Comparison of ENCODE assay signal across 12 cellular contexts in genomic region chr9:38020251-38021076, GRCh38. TPM values are rescaled to one million over a fixed set of nuclear protein-coding genes. Genes with fewer than 3 reads are reported as not detected.
DNase-seq lines count a peak whose midpoint lies in the region; ATAC-seq and TF ChIP-seq lines count a peak whose summit lies in the region.
"Had no signal": no experiment of that assay in that cellular context is flagged by ENCODE, and none has a peak within 500 bp of the region (broad histone marks: within the 10 kb centered on the region; RNA-seq: fewer than 3 reads in every experiment).

No MANE protein-coding gene starts in this region.

- CTCF ChIA-PET in PC-9 (lab: Charles Lee), result no interaction called here

- H3K4me1 ChIP-seq in cardiac muscle cell (ENCODE audit: low read depth) (peaks cover 71% of the 10 kb centered on the region), PC-9 (replicated peaks; ENCODE audit: insufficient read depth) (peaks cover 95% of the 10 kb centered on the region), thoracic aorta (ENCODE audit: control insufficient read depth in 1 of 2, low read depth in 2 of 2) (peaks cover 64 to 89% of the 10 kb centered on the region in 2 donors)

- DNase-seq in cardiac muscle cell (ENCODE audit: low read depth in 1 of 2, low spot score in 1 of 2) (peak in 1 of 2 donors; percentile 38), cardiac septum (ENCODE audit: low spot score) (no peak), PC-9 (peak in 1 of 2 experiments; percentile 71), fibroblast of villous mesenchyme (ENCODE audit: low read depth) (peak; percentile 61), thoracic aorta (ENCODE audit: low spot score) (no peak), HuH-7.5 (ENCODE audit: low spot score) (no peak)
- DNase-seq: NCI-H1092; nephron progenitor cell; stimulated activated naive CD8-positive, alpha-beta T cell treated with anti-CD3 and anti-CD28 coated beads, Interleukin-15, Interleukin-2, amounts not matched to agents 100 U/mL and 50 U/mL, for 24 hours had no signal

- H3K27me3 ChIP-seq in cardiac muscle cell, result no peaks in the 10 kb centered on the region
- H3K27me3 ChIP-seq in PC-9 (ENCODE audit: insufficient read depth, low read depth), result no peaks in the 10 kb centered on the region
- no peaks in the 10 kb centered on the region for H3K27me3 ChIP-seq in thoracic aorta (replicated peaks; ENCODE audit: insufficient read depth)

- no peak for TF ChIP-seq CTCF in cardiac muscle cell (IDR thresholded peaks at IDR 0.05; ENCODE audit: low read depth, low read length)
- no peak for TF ChIP-seq CTCF in PC-9 (conservative IDR thresholded peaks at IDR 0.05)
- no peak for TF ChIP-seq CTCF in fibroblast of villous mesenchyme (IDR thresholded peaks at IDR 0.05; ENCODE audit: insufficient read depth, low read depth, low read length)
- TF ChIP-seq CTCF in thoracic aorta (IDR thresholded peaks at IDR 0.05), result no peak

- H3K36me3 ChIP-seq in cardiac muscle cell (no peaks in the 10 kb centered on the region), PC-9 (ENCODE audit: low read depth) (no peaks in the 10 kb centered on the region), thoracic aorta (no peaks in the 10 kb centered on the region)

- POLR2A ChIA-PET in PC-9 (lab: Charles Lee; ENCODE audit: unreplicated experiment), result interaction anchor here (1.2 kb wide), 1 partner anchor 27 kb away, joined by 6 read pairs; no protein-coding TSS in a partner anchor

- peaks cover 92% of the 10 kb centered on the region for H3K79me2 ChIP-seq in PC-9 (ENCODE audit: low read depth)

- no peak overlapping the region for H2AFZ ChIP-seq in PC-9

- peak overlapping the region; percentile 72 for H3K4me2 ChIP-seq in PC-9

- H3K9me2 ChIP-seq in PC-9 (ENCODE audit: insufficient read depth), result no peaks in the 10 kb centered on the region

- intact Hi-C loops in cardiac septum (cut with DNase I), result no loop called here
- intact Hi-C loops in PC-9 (cut with micrococcal nuclease; ENCODE audit: unreplicated experiment), result no loop called here

- no TSS peak for BruUV-seq in PC-9 (replicated peaks; lab: Mats Ljungman, UMichigan)

- H3F3A ChIP-seq in PC-9 (ENCODE audit: insufficient read depth, low read depth), result peaks cover 54% of the 10 kb centered on the region

- no peak overlapping the region for H3K4me3 ChIP-seq in cardiac muscle cell
- 0 out of 2 replicates have a peak overlapping the region, but pooled peaks have one; percentile 8 for H3K4me3 ChIP-seq in PC-9
- H3K4me3 ChIP-seq in fibroblast of villous mesenchyme (ENCODE audit: low read depth, low read length), result no peak overlapping the region
- H3K4me3 ChIP-seq in thoracic aorta, result no peak overlapping the region

- peaks cover 4% of the 10 kb centered on the region; the same call in 1 of the 2 replicates for H4K20me1 ChIP-seq in PC-9 (ENCODE audit: insufficient read depth)

- ATAC-seq in thoracic aorta (ENCODE audit: insufficient number of reproducible peaks, low FRiP score, low read depth) (no peak), GM19023 (IDR thresholded peaks at IDR 0.05; ENCODE audit: unreplicated experiment) (no peak), GM21723 (IDR thresholded peaks at IDR 0.05; ENCODE audit: unreplicated experiment) (no peak)
- ATAC-seq: HCT116; stimulated activated naive CD8-positive, alpha-beta T cell treated with anti-CD3 and anti-CD28 coated beads, Interleukin-15, Interleukin-2, amounts not matched to agents 100 U/mL and 50 U/mL, for 24 hours had no signal

- H3K9me3 ChIP-seq in cardiac muscle cell (ENCODE audit: low read depth), result no peaks in the 10 kb centered on the region
- no peaks in the 10 kb centered on the region for H3K9me3 ChIP-seq in PC-9 (ENCODE audit: insufficient read depth, low read depth)
- H3K9me3 ChIP-seq in thoracic aorta, result no peaks in the 10 kb centered on the region

- peak overlapping the region; percentile 81 for H3K27ac ChIP-seq in cardiac muscle cell
- peak overlapping the region; percentile 85 for H3K27ac ChIP-seq in PC-9
- peak overlapping the region; percentile 34 to 54 for H3K27ac ChIP-seq in thoracic aorta

RNA-seq across cellular contexts. Expression of gene SHB, which starts 48.6 kb away (rescaled TPM):
- total RNA-seq in cardiac muscle cell, result 36.0 and 46.9 TPM in 2 replicates
- polyA plus RNA-seq in cardiac muscle cell, result 28.2 and 32.4 TPM in 2 replicates
- 39.0 TPM for total RNA-seq in cardiac septum
- 22.7 and 23.8 TPM in 2 replicates for total RNA-seq in PC-9 (2021)
- total RNA-seq in fibroblast of villous mesenchyme, result 16.8 and 19.9 TPM in 2 replicates
- total RNA-seq in thoracic aorta, result 10 to 100 TPM; 41.7 to 57.9 TPM
